22 cellular contexts compared by ENCODE assay signal in genomic region chr12:124816295-124816854, GRCh38. TPM values are rescaled to one million over a fixed set of nuclear protein-coding genes. Genes with fewer than 3 reads are reported as not detected.
A peak's percentile ranks its signal among the peaks of the same experiment; 100 is the strongest.
DNase-seq lines count a peak whose midpoint lies in the region; ATAC-seq, FAIRE-seq and TF ChIP-seq lines count a peak whose summit lies in the region.
"Had no signal": no experiment of that assay in that cellular context is flagged by ENCODE, and none has a peak within 500 bp of the region (broad histone marks: within the 10 kb centered on the region; RNA-seq: fewer than 3 reads in every experiment).

No MANE protein-coding gene starts in this region.

- FAIRE-seq in HepG2 (lab: Jason Lieb, UNC) = no peak
- FAIRE-seq: GM19239 had no signal

- CTCF ChIA-PET in HepG2 (lab: Yijun Ruan, JAX; ENCODE audit: low intra/inter-chr PET ratio, low total read pairs) = no interaction called here

- no peak for TF ChIP-seq POLR2A in HepG2 (IDR thresholded peaks at IDR 0.05; ENCODE audit: insufficient read depth in 1 of 2, low read depth in 2 of 2, low read length in 2 of 2)

- H4K20me1 ChIP-seq in HepG2 (ENCODE audit: insufficient read depth, low read length) (no peaks in the 10 kb centered on the region), osteoblast (ENCODE audit: insufficient read depth, low read length) (no peaks in the 10 kb centered on the region)

- no peak for TF ChIP-seq EP300 in HepG2 (IDR thresholded peaks at IDR 0.05; ENCODE audit: low read depth in 2 of 2, low read length in 2 of 2)
- TF ChIP-seq EP300 in HepG2 (CRISPR knock-in tag; IDR thresholded peaks at IDR 0.05; ENCODE audit: borderline replicate concordance) = no peak

- H3K4me1 ChIP-seq in liver (ENCODE audit: control insufficient read depth in 4 of 4, insufficient read depth in 4 of 4, low read length in 3 of 4) (peaks cover 0 to 36% (median 15%) of the 10 kb centered on the region in 4 donors), HepG2 (ENCODE audit: insufficient read depth, low read length) (peaks cover 19% of the 10 kb centered on the region), osteoblast (ENCODE audit: insufficient read depth, low read length) (no peaks in the 10 kb centered on the region)

- BruUV-seq in HepG2 (replicated peaks; lab: Mats Ljungman, UMichigan) = no TSS peak

- WGBS in liver = 76% methylated on average over 15 of the region's 15 CpGs
- WGBS in HepG2 (ENCODE audit: low lambda C conversion rate) = 99% methylated on average over 13 of the region's 15 CpGs

- H3K9me3 ChIP-seq in liver (ENCODE audit: control insufficient read depth in 4 of 4, low read length in 3 of 4) (no peaks in the 10 kb centered on the region), HepG2 (ENCODE audit: low read length) (no peaks in the 10 kb centered on the region), osteoblast (ENCODE audit: low read depth, low read length) (no peaks in the 10 kb centered on the region)

- TF ChIP-seq RAD21 in liver (IDR thresholded peaks at IDR 0.05) (no peak), HepG2 (CRISPR knock-in tag; IDR thresholded peaks at IDR 0.05) (no peak)

- POLR2A ChIA-PET in HepG2 (lab: Yijun Ruan, JAX) = no interaction called here

- peaks cover 8 to 37% (median 21%) of the 10 kb centered on the region in 4 donors for H3K36me3 ChIP-seq in liver (ENCODE audit: control insufficient read depth in 4 of 4, insufficient read depth in 3 of 4, low read depth in 1 of 4, low read length in 3 of 4)
- peaks cover 37 to 75% of the 10 kb centered on the region in 2 experiments for H3K36me3 ChIP-seq in HepG2 (replicated peaks in 1 of 2; ENCODE audit: control insufficient read depth in 1 of 2, insufficient read depth in 2 of 2, low read length in 2 of 2)
- H3K36me3 ChIP-seq in osteoblast (ENCODE audit: insufficient read depth, low read length) = peaks cover 11% of the 10 kb centered on the region

- TF ChIP-seq CTCF in liver (IDR thresholded peaks at IDR 0.05; ENCODE audit: low read depth, low read length, missing input control) (no peak), HepG2 (CRISPR knock-in tag; IDR thresholded peaks at IDR 0.05) (no peak), dorsolateral prefrontal cortex (IDR thresholded peaks at IDR 0.05 in 54 of 56, conservative IDR thresholded peaks at IDR 0.05 in 2 of 56; ENCODE audit: low read depth in 1 of 56, partially characterized antibody in 56 of 56) (no peak), osteoblast (IDR thresholded peaks at IDR 0.05; ENCODE audit: extremely low read depth, low read depth, low read length) (no peak)

- H3K27ac ChIP-seq in liver (ENCODE audit: low read depth in 1 of 2, low read length in 2 of 2) (peak overlapping the region; percentile 75 to 85), HepG2 (ENCODE audit: extremely low read length, insufficient read depth, low read length) (no peak overlapping the region), dorsolateral prefrontal cortex (peak overlapping the region in 42 of 59 donors; percentile 6 to 77 (median 60)), osteoblast (ENCODE audit: low read depth, low read length) (no peak overlapping the region)
- H3K27ac ChIP-seq: GM23248 had no signal

- ATAC-seq in HepG2 (no peak), GM21447 (IDR thresholded peaks at IDR 0.05; ENCODE audit: unreplicated experiment) (no peak)
- ATAC-seq: HCT116 had no signal

- H3K4me3 ChIP-seq in liver (ENCODE audit: low read depth in 1 of 3, low read length in 3 of 3) = no peak overlapping the region
- H3K4me3 ChIP-seq in HepG2 (replicated peaks in 1 of 3; ENCODE audit: insufficient read depth in 1 of 3, low read depth in 2 of 3, low read length in 3 of 3) = no peak overlapping the region
- H3K4me3 ChIP-seq in dorsolateral prefrontal cortex = no peak overlapping the region
- H3K4me3 ChIP-seq in osteoblast (ENCODE audit: insufficient read depth, low read length) = no peak overlapping the region
- H3K4me3 ChIP-seq: GM23248 had no signal

- peaks cover 31% of the 10 kb centered on the region for H3K79me2 ChIP-seq in HepG2 (ENCODE audit: insufficient read depth, low read length)
- H3K79me2 ChIP-seq in osteoblast (ENCODE audit: insufficient read depth, low read length) = no peaks in the 10 kb centered on the region

- H3K4me2 ChIP-seq in HepG2 (ENCODE audit: low read depth, low read length) = no peak overlapping the region
- no peak overlapping the region for H3K4me2 ChIP-seq in osteoblast (ENCODE audit: insufficient read depth, low read length)

- intact Hi-C loops in HepG2 (cut with micrococcal nuclease; ENCODE audit: unreplicated experiment) (no loop called here), dorsolateral prefrontal cortex (cut with DNase I) (no loop called here)

- no peak overlapping the region for H3K9ac ChIP-seq in liver (ENCODE audit: low read depth in 1 of 2, low read length in 2 of 2)
- no peak overlapping the region for H3K9ac ChIP-seq in HepG2 (ENCODE audit: insufficient read depth, low read depth, low read length)
- H3K9ac ChIP-seq: GM23248 had no signal

- H3K27me3 ChIP-seq in liver (ENCODE audit: control insufficient read depth in 4 of 4, insufficient read depth in 4 of 4, low read length in 3 of 4) (no peaks in the 10 kb centered on the region), HepG2 (ENCODE audit: control insufficient read depth in 1 of 2, insufficient read depth in 2 of 2, low read length in 2 of 2) (no peaks in the 10 kb centered on the region), dorsolateral prefrontal cortex (no peaks in the 10 kb centered on the region), osteoblast (ENCODE audit: insufficient read depth, low read length) (no peaks in the 10 kb centered on the region)

- in situ Hi-C loops in HepG2 (cut with HindIII; ENCODE audit: extremely low pct_ligation_motif_present, low pct_unique_long_range_greater_than_20kb) = no loop called here

- DNase-seq in HepG2 (ENCODE audit: low spot score) (no peak), dorsolateral prefrontal cortex (no peak), osteoblast (ENCODE audit: insufficient read length, low spot score, missing footprints) (peak; percentile 68), NCI-H2196 (lab: John Stamatoyannopoulos, UW; ENCODE audit: unreplicated experiment) (no peak), HUDEP-2 (lab: John Stamatoyannopoulos, UW; ENCODE audit: unreplicated experiment in 76 of 76) (no peak)
- DNase-seq in activated CD4-positive, alpha-beta T cell treated with anti-CD3 and anti-CD28 coated beads, Interleukin-2, amount 50 U/mL, for 4 hours = no peak
- DNase-seq: 8988T; CD4-positive, alpha-beta T cell; DMS153; GDM1; GM23248; KBM-7; NCI-H1105 treated with DMSO at 0.1 percent for 48 hours; NCI-H1694; NCI-H2081 treated with DMSO at 0.1 percent for 48 hours; NCI-H226; NCI-H524 treated with DMSO at 0.1 percent for 48 hours; SHP77 treated with DMSO at 0.1 percent for 48 hours had no signal

- H2AFZ ChIP-seq in HepG2 (ENCODE audit: low read length) (no peak overlapping the region), osteoblast (ENCODE audit: low read length) (no peak overlapping the region)
- H2AFZ ChIP-seq: GM23248 had no signal

TF ChIP-seq in liver, 16 proteins besides CTCF, POLR2A, EP300 and RAD21:
- TF ChIP-seq RXRA (IDR thresholded peaks at IDR 0.05) = peak in 1 of 2 donors; percentile 45
- TF ChIP-seq SP1 (IDR thresholded peaks at IDR 0.05) = peak; percentile 55
- no peak for TF ChIP-seq EGR1 (IDR thresholded peaks at IDR 0.05; ENCODE audit: low read depth in 2 of 2)
TF ChIP-seq in liver: peak in this region for 2.

TF ChIP-seq in HepG2, 621 proteins besides CTCF, POLR2A, EP300 and RAD21 (continues in another document):
- no peak for TF ChIP-seq TCF12 (IDR thresholded peaks at IDR 0.05)
- no peak for TF ChIP-seq TCF12 (CRISPR knock-in tag; IDR thresholded peaks at IDR 0.05)
- no peak for TF ChIP-seq PAWR (CRISPR knock-in tag; IDR thresholded peaks at IDR 0.05; ENCODE audit: borderline replicate concordance)
- TF ChIP-seq ZNF672 (CRISPR knock-in tag; IDR thresholded peaks at IDR 0.05) = no peak
- no peak for TF ChIP-seq ZNF160 (CRISPR knock-in tag; IDR thresholded peaks at IDR 0.05)
- no peak for TF ChIP-seq TBL1XR1 (IDR thresholded peaks at IDR 0.05; ENCODE audit: borderline replicate concordance, low read length, partially characterized antibody)
- TF ChIP-seq ZNF292 (CRISPR knock-in tag; IDR thresholded peaks at IDR 0.05; ENCODE audit: borderline replicate concordance, low read depth) = no peak
- TF ChIP-seq CC2D1A (CRISPR knock-in tag; IDR thresholded peaks at IDR 0.05) = no peak

RNA-seq across cellular contexts. Expression of gene SCARB1, which starts 47.3 kb away (rescaled TPM):
- total RNA-seq in liver = 100 to 1,000 TPM in 1 of 2 donors, 10 to 100 TPM in 1; 85.3 to 169 TPM
- polyA plus RNA-seq in liver = 100 to 1,000 TPM; 112 to 289 TPM
- 33.2 and 63.4 TPM in 2 replicates for total RNA-seq in HepG2 (2016; rRNA removed; fragmentation: Illumina TruSeq; extraction: Trizol)
- total RNA-seq in HepG2 (2016; cell fraction: cytosol; rRNA removed; fragmentation: Illumina TruSeq; extraction: Trizol; ENCODE audit: low read depth) = 10.1 and 11.6 TPM in 2 replicates
- 24.7 and 65.3 TPM in 2 replicates for total RNA-seq in HepG2 (2016; cell fraction: insoluble cytoplasmic fraction; rRNA removed; fragmentation: Illumina TruSeq; extraction: Trizol)
- 32.7 and 33.2 TPM in 2 replicates for total RNA-seq in HepG2 (2016; cell fraction: membrane; rRNA removed; fragmentation: Illumina TruSeq; extraction: Trizol)
- total RNA-seq in HepG2 (2016; cell fraction: nucleus; rRNA removed; fragmentation: Illumina TruSeq; extraction: Trizol) = 82.8 and 99.0 TPM in 2 replicates
- 160 and 189 TPM in 2 replicates for polyA plus RNA-seq in HepG2 (2011; rRNA removed)
- polyA plus RNA-seq in HepG2 (2011; cell fraction: cytosol; rRNA removed) = 208 and 213 TPM in 2 replicates
- 869 and 1,053 TPM in 2 replicates for polyA plus RNA-seq in HepG2 (2011; cell fraction: nucleus; rRNA removed)
- 214 and 253 TPM in 2 replicates for polyA plus RNA-seq in HepG2 (2012)
- 18.1 and 20.1 TPM in 2 replicates for polyA plus RNA-seq in HepG2 (2016; cell fraction: cytosol; fragmentation: Illumina TruSeq; extraction: Trizol; ENCODE audit: low read depth)
- polyA plus RNA-seq in HepG2 (2016; cell fraction: insoluble cytoplasmic fraction; fragmentation: Illumina TruSeq; extraction: Trizol; ENCODE audit: low read depth) = 42.8 and 60.7 TPM in 2 replicates
- polyA plus RNA-seq in HepG2 (2016; cell fraction: membrane; fragmentation: Illumina TruSeq; extraction: Trizol; ENCODE audit: low read depth) = 42.2 and 44.0 TPM in 2 replicates
- 235 and 236 TPM in 2 replicates for polyA plus RNA-seq in HepG2 (2016; cell fraction: nucleus; fragmentation: Illumina TruSeq; extraction: Trizol; ENCODE audit: insufficient read depth, low read depth)
- polyA minus RNA-seq in HepG2 (2011; rRNA and poly(A)+ RNA removed; ENCODE audit: low replicate concordance) = 104 and 367 TPM in 2 replicates
- 143 and 183 TPM in 2 replicates for polyA minus RNA-seq in HepG2 (2011; cell fraction: cytosol; rRNA and poly(A)+ RNA removed)
- polyA minus RNA-seq in HepG2 (2011; cell fraction: nucleus; rRNA and poly(A)+ RNA removed) = 104 and 119 TPM in 2 replicates
- total RNA-seq in dorsolateral prefrontal cortex = 100 to 1,000 TPM in 1 of 120 experiments, 10 to 100 TPM in 119; 33.4 to 110 (median 54.7) TPM
- 9.4 and 10.9 TPM in 2 replicates for total RNA-seq in osteoblast

Comparison
In these comparisons a context has a peak if more than half of its experiments do, and no peak if none do; other contexts are left out.
1. H3K27ac ChIP-seq: peak in liver (2 of 2) and dorsolateral prefrontal cortex (42 of 59); none in HepG2 (single experiment) and osteoblast (single experiment).